2 cellular contexts compared by ENCODE assay signal in genomic region chr22:49920859-49921258, GRCh38.
TF ChIP-seq lines count a peak whose summit lies in the region.

No MANE protein-coding gene starts in this region.

TF ChIP-seq in HepG2, 621 proteins besides CTCF, POLR2A, EP300 and RAD21:
- TF ChIP-seq RARG (CRISPR knock-in tag; IDR thresholded peaks at IDR 0.05; ENCODE audit: low read depth): no peak
- TF ChIP-seq RXRB (CRISPR knock-in tag; IDR thresholded peaks at IDR 0.05; ENCODE audit: borderline replicate concordance): no peak
- TF ChIP-seq CREB1 (IDR thresholded peaks at IDR 0.05): peak; percentile 51
- no peak for TF ChIP-seq CREB1 (CRISPR knock-in tag; IDR thresholded peaks at IDR 0.05)

TF ChIP-seq in WTC11, 78 proteins besides CTCF, POLR2A, EP300 and RAD21:
- TF ChIP-seq, protein P1, sequence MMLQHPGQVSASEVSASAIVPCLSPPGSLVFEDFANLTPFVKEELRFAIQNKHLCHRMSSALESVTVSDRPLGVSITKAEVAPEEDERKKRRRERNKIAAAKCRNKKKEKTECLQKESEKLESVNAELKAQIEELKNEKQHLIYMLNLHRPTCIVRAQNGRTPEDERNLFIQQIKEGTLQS (CRISPR knock-in tag; conservative IDR thresholded peaks at IDR 0.05): no peak
- no peak for TF ChIP-seq FOXK1 (CRISPR knock-in tag; IDR thresholded peaks at IDR 0.05)
